9 cellular contexts compared by ENCODE assay signal in the genomic region with DNA sequence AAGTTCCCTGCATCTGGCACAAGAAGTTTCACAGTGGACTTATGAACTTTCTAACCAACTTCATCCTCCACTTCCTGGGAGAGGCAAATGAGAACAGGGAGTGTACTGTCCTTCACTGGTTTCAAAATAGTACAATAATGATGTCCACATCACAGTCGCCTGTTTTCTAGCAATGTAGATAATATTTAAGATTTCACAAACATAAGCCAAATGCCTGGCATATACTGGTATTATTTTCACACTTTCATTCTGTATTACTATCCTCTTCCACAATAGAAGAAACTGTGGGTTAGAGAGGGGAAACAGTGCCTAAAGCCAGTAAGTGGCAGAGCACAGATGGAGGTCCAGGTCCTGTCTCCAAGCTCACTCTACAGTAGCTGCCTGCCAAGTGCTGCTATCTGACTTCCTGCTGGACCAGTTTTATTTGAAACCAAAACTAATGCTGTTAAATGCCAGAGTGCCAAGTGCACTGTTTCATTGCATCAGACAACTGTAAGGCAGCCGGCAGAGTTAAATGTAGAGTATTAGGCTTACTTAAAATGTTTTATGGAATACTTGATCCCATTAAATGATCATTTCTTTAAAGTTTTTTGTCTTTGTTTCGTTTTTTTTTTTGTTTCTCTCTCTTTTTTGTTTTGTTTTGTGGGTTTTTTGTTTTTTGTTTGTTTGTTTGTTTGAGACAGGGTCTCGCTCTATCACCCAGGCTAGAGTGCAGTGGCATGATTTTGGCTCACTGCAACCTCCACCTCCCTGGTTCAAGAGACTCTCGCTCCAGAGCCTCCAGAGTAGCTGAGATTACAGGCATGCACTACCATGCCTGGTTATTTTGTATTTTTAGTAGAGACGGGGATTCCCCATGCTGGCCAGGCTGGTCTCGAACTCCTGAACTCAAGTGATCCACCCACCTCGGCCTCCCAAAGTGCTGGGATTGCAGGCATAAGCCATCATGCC. TPM values are rescaled to one million over a fixed set of nuclear protein-coding genes. Genes with fewer than 3 reads are reported as not detected.
DNase-seq lines count a peak whose midpoint lies in the region; ATAC-seq lines count a peak whose summit lies in the region.
"Had no signal": no experiment of that assay in that cellular context is flagged by ENCODE, and none has a peak within 500 bp of the region (broad histone marks: within the 10 kb centered on the region; RNA-seq: fewer than 3 reads in every experiment).

No MANE protein-coding gene starts in this region.

- H3K27ac Mint-ChIP-seq in naive B cell, result peak overlapping the region in 2 of 6 donors; percentile 47 to 56
- H3K27ac Mint-ChIP-seq: activated CD4-positive, alpha-beta T cell treated with anti-CD3 and anti-CD28 coated beads, Interleukin-2, amount 10 ng/mL, durations not matched to agents 7 days and 5 days had no signal

- peak overlapping the region in 7 of 8 donors; percentile 7 to 82 (median 61) for H3K4me3 Mint-ChIP-seq in naive B cell
- H3K4me3 Mint-ChIP-seq: activated CD4-positive, alpha-beta T cell treated with anti-CD3 and anti-CD28 coated beads, Interleukin-2, amount 10 ng/mL, durations not matched to agents 7 days and 5 days had no signal

- peaks cover 8 to 11% of the 10 kb centered on the region in 2 donors for H3K36me3 Mint-ChIP-seq in naive B cell

- ATAC-seq in naive B cell (ENCODE audit: low read depth in 2 of 2), result peak; percentile 81 to 82
- ATAC-seq in GM18909 (IDR thresholded peaks at IDR 0.05; ENCODE audit: poor library complexity, unreplicated experiment), result no peak
- ATAC-seq in activated CD4-positive, CD25-positive, alpha-beta regulatory T cell treated with anti-CD3 and anti-CD28 coated beads, Interleukin-2, amount 50 U/mL, for 24 hours, result no peak
- no peak for ATAC-seq in HG02970 (IDR thresholded peaks at IDR 0.05; ENCODE audit: low FRiP score, unreplicated experiment)

- peak; percentile 72 for DNase-seq in DMS 273 treated with DMSO at 0.1 percent for 48 hours (lab: John Stamatoyannopoulos, UW)
- DNase-seq in NCI-H2196 treated with DMSO at 0.1 percent for 48 hours (lab: John Stamatoyannopoulos, UW; ENCODE audit: unreplicated experiment), result peak; percentile 79
- peak; percentile 46 for DNase-seq in dermis blood vessel endothelial cell
- DNase-seq in naive B cell, result no peak
- DNase-seq in NCI-H146 (lab: John Stamatoyannopoulos, UW), result no peak
- DNase-seq: activated CD4-positive, alpha-beta T cell treated with anti-CD3 and anti-CD28 coated beads, Interleukin-2, amount 10 ng/mL, durations not matched to agents 7 days and 5 days had no signal

- peaks cover 21 to 32% (median 23%) of the 10 kb centered on the region in 3 donors for H3K4me1 Mint-ChIP-seq in naive B cell
- H3K4me1 Mint-ChIP-seq: activated CD4-positive, alpha-beta T cell treated with anti-CD3 and anti-CD28 coated beads, Interleukin-2, amount 10 ng/mL, durations not matched to agents 7 days and 5 days had no signal

- H3K27me3 Mint-ChIP-seq in naive B cell, result no peaks in the 10 kb centered on the region

- H3K9me3 Mint-ChIP-seq in naive B cell, result no peaks in the 10 kb centered on the region
- H3K9me3 Mint-ChIP-seq: activated CD4-positive, alpha-beta T cell treated with anti-CD3 and anti-CD28 coated beads, Interleukin-2, amount 10 ng/mL, durations not matched to agents 7 days and 5 days had no signal

RNA-seq across cellular contexts. Expression of a gene that starts 15.1 kb away (rescaled TPM):
- 4.6 and 7.8 TPM in 2 replicates for total RNA-seq in dermis blood vessel endothelial cell
- 10 to 100 TPM; 39.0 to 91.5 (median 76.4) TPM for polyA plus RNA-seq in naive B cell (ENCODE audit: low read depth in 6 of 6)
- total RNA-seq: activated CD4-positive, alpha-beta T cell treated with anti-CD3 and anti-CD28 coated beads, Interleukin-2, amount 10 ng/mL, durations not matched to agents 7 days and 5 days had no signal

Comparison
In these comparisons a context has a peak if more than half of its experiments do, and no peak if none do; other contexts are left out.
1. DNase-seq: peak in DMS 273 treated with DMSO at 0.1 percent for 48 hours (single experiment), NCI-H2196 treated with DMSO at 0.1 percent for 48 hours (single experiment) and dermis blood vessel endothelial cell (single experiment); none in naive B cell (single experiment) and NCI-H146 (single experiment).
2. ATAC-seq: peak in naive B cell (2 of 2); none in GM18909 (single experiment), activated CD4-positive, CD25-positive, alpha-beta regulatory T cell treated with anti-CD3 and anti-CD28 coated beads, Interleukin-2, amount 50 U/mL, for 24 hours (0 of 2) and HG02970 (single experiment).